Comparison of ENCODE assay signal across 20 cellular contexts in the genomic region with DNA sequence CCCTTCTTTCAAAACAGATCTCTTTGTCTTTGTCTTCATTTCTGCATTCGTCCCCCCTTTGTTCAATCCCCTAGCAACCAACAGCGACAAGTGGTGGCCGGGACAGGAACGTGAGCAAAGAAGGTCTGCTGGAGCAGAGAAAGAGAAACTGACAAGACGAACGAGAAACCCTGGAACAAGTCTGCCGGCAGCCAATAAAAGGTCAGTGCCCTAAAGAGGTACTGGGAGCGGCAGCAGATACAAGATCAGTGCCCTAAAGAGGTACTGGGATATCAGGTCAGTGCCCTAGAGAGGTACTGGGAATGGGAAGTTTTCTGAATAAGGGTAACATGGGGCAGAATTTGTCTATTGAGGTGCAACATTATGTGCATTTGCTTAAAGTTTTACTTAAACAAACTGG. TPM values are rescaled to one million over a fixed set of nuclear protein-coding genes. Genes with fewer than 3 reads are reported as not detected.
DNase-seq lines count a peak whose midpoint lies in the region; ATAC-seq and TF ChIP-seq lines count a peak whose summit lies in the region.
"Had no signal": no experiment of that assay in that cellular context is flagged by ENCODE, and none has a peak within 500 bp of the region (broad histone marks: within the 10 kb centered on the region; RNA-seq: fewer than 3 reads in every experiment).

No MANE protein-coding gene starts in this region.

- H3K4me1 ChIP-seq in colonic mucosa: no peaks in the 10 kb centered on the region
- H3K4me1 ChIP-seq: A549, HAP-1 had no signal

- H3K9ac ChIP-seq in colonic mucosa (ENCODE audit: low read depth in 2 of 2, low read length in 2 of 2): no peak overlapping the region
- H3K9ac ChIP-seq: BLaER1 had no signal

- peak overlapping the region; percentile 5 for H3K4me3 ChIP-seq in colonic mucosa
- H3K4me3 ChIP-seq: A549, BLaER1, HAP-1 had no signal

- H3K4me3 Mint-ChIP-seq in activated naive CD8-positive, alpha-beta T cell treated with anti-CD3 and anti-CD28 coated beads, Interleukin-2, amount 50 U/mL, for 24 hours: no peak overlapping the region
- H3K4me3 Mint-ChIP-seq: CD4-positive, alpha-beta memory T cell; IgD-negative memory B cell had no signal

- DNase-seq in colonic mucosa (no peak), mesenteric fat pad (ENCODE audit: low spot score) (peak; percentile 41), posterior vena cava (ENCODE audit: low spot score) (peak; percentile 34), A172 (ENCODE audit: low spot score) (no peak), GM19238 (ENCODE audit: insufficient read length, low spot score) (no peak), NK-92 (lab: John Stamatoyannopoulos, UW; ENCODE audit: unreplicated experiment) (no peak)
- no peak for DNase-seq in activated naive CD8-positive, alpha-beta T cell treated with anti-CD3 and anti-CD28 coated beads, Interleukin-2, amount 50 U/mL, for 24 hours
- DNase-seq: AML-193; CD4-positive, alpha-beta memory T cell; DMS153; DMS79; GDM1 had no signal

- no peaks in the 10 kb centered on the region for H3K9me3 Mint-ChIP-seq in activated naive CD8-positive, alpha-beta T cell treated with anti-CD3 and anti-CD28 coated beads, Interleukin-2, amount 50 U/mL, for 24 hours

- no peak overlapping the region for H3K27ac ChIP-seq in colonic mucosa
- H3K27ac ChIP-seq: A549, BLaER1 had no signal

- H3K36me3 Mint-ChIP-seq in activated naive CD8-positive, alpha-beta T cell treated with anti-CD3 and anti-CD28 coated beads, Interleukin-2, amount 50 U/mL, for 24 hours (ENCODE audit: low read depth): no peaks in the 10 kb centered on the region
- H3K36me3 Mint-ChIP-seq: CD4-positive, alpha-beta memory T cell; IgD-negative memory B cell had no signal

- no peaks in the 10 kb centered on the region for H3K27me3 ChIP-seq in colonic mucosa
- H3K27me3 ChIP-seq: BLaER1 had no signal

- H3K36me3 ChIP-seq in colonic mucosa: no peaks in the 10 kb centered on the region
- H3K36me3 ChIP-seq: BLaER1, HAP-1 had no signal

- intact Hi-C loops in colonic mucosa (cut with DNase I): no loop called here
- intact Hi-C loops in posterior vena cava (cut with DNase I): no loop called here

- no peak for ATAC-seq in activated naive CD8-positive, alpha-beta T cell treated with anti-CD3 and anti-CD28 coated beads, Interleukin-2, amount 50 U/mL, for 24 hours
- ATAC-seq: A549, HepG2 had no signal

- TF ChIP-seq CTCF in colonic mucosa (IDR thresholded peaks at IDR 0.05): no peak

- no peaks in the 10 kb centered on the region for H3K27me3 Mint-ChIP-seq in activated naive CD8-positive, alpha-beta T cell treated with anti-CD3 and anti-CD28 coated beads, Interleukin-2, amount 50 U/mL, for 24 hours

- no peak overlapping the region for H3K27ac Mint-ChIP-seq in activated naive CD8-positive, alpha-beta T cell treated with anti-CD3 and anti-CD28 coated beads, Interleukin-2, amount 50 U/mL, for 24 hours
- H3K27ac Mint-ChIP-seq: CD14-positive monocyte had no signal

- H3K4me1 Mint-ChIP-seq in activated naive CD8-positive, alpha-beta T cell treated with anti-CD3 and anti-CD28 coated beads, Interleukin-2, amount 50 U/mL, for 24 hours: peaks cover 4% of the 10 kb centered on the region
- H3K4me1 Mint-ChIP-seq: IgD-negative memory B cell had no signal

- no peaks in the 10 kb centered on the region for H3K9me3 ChIP-seq in colonic mucosa
- H3K9me3 ChIP-seq: A549, HAP-1 had no signal

RNA-seq across cellular contexts. Expression of gene CD300LD, which starts 7.4 kb away (rescaled TPM):
- total RNA-seq in colonic mucosa: not detected
- total RNA-seq in mesenteric fat pad: not detected
- total RNA-seq in posterior vena cava: not detected
- total RNA-seq in A172 (2014; rRNA removed; shearing (Covaris generic)): not detected in 2 replicates
- total RNA-seq: CD4-positive, alpha-beta memory T cell; Daoy; H4; HepG2 had no signal

RNA-seq across cellular contexts. Expression of gene CD300H, which starts 17.4 kb away (rescaled TPM):
- total RNA-seq in colonic mucosa (under 1 TPM in 1 of 2 donors, not detected in 1; 0.45 TPM), mesenteric fat pad (not detected), posterior vena cava (1 to 10 TPM in 1 of 2 donors, not detected in 1; 1.2 TPM)
- not detected in 2 replicates for total RNA-seq in A172 (2014; rRNA removed; shearing (Covaris generic))
- total RNA-seq: CD4-positive, alpha-beta memory T cell; Daoy; H4; HepG2 had no signal

RNA-seq across cellular contexts. Expression of gene CD300C, which starts 38.8 kb away (rescaled TPM):
- total RNA-seq in colonic mucosa (1 to 10 TPM in 1 of 2 donors, under 1 TPM in 1; 0.35 to 1.1 TPM), mesenteric fat pad (4.1 TPM), posterior vena cava (1 to 10 TPM; 2.1 to 4.7 TPM)
- total RNA-seq in A172 (2014; rRNA removed; shearing (Covaris generic)): 0.45 and 0.46 TPM in 2 replicates
- total RNA-seq: CD4-positive, alpha-beta memory T cell; HepG2 had no signal

RNA-seq across cellular contexts. Expression of gene CD300E, which starts 38.8 kb away (rescaled TPM):
- 1 to 10 TPM in 1 of 2 donors, not detected in 1; 1.2 TPM for total RNA-seq in colonic mucosa
- 7.3 TPM for total RNA-seq in mesenteric fat pad
- total RNA-seq in posterior vena cava: 1 to 10 TPM; 1.4 to 3.3 TPM
- total RNA-seq in A172 (2014; rRNA removed; shearing (Covaris generic)): not detected in 2 replicates
- total RNA-seq: CD4-positive, alpha-beta memory T cell; Daoy; H4; HepG2 had no signal

RNA-seq across cellular contexts. Expression of gene CD300LB, which starts 53.4 kb away (rescaled TPM):
- total RNA-seq in colonic mucosa: under 1 TPM in 1 of 2 donors, not detected in 1; 0.69 TPM
- 1.3 TPM for total RNA-seq in mesenteric fat pad
- total RNA-seq in posterior vena cava: under 1 TPM; 0.23 to 0.62 TPM
- not detected in 2 replicates for total RNA-seq in A172 (2014; rRNA removed; shearing (Covaris generic))
- total RNA-seq: Daoy, H4, HepG2 had no signal

Comparison
In these comparisons a context has a peak if more than half of its experiments do, and no peak if none do; other contexts are left out.
1. DNase-seq: peak in mesenteric fat pad (single experiment) and posterior vena cava (single experiment); none in colonic mucosa (single experiment), A172 (single experiment), activated naive CD8-positive, alpha-beta T cell treated with anti-CD3 and anti-CD28 coated beads, Interleukin-2, amount 50 U/mL, for 24 hours (single experiment), GM19238 (single experiment) and NK-92 (single experiment).